In genomic region chr3:13645791-13646637, GRCh38 we compare ENCODE assay signal across 35 cellular contexts.
"Had no signal": no experiment of that assay in that cellular context is flagged by ENCODE, and none has a peak within 500 bp of the region (broad histone marks: within the 10 kb centered on the region; RNA-seq: fewer than 3 reads in every experiment).

No MANE protein-coding gene starts in this region.

- DNase-seq: activated B cell treated with CpG ODN at 0.5 μM for 24 hours; activated CD4-positive, alpha-beta memory T cell treated with anti-CD3 and anti-CD28 coated beads for 36 hours; activated CD4-positive, alpha-beta T cell treated with anti-CD3 and anti-CD28 coated beads for 4 hours; activated CD4-positive, alpha-beta T cell treated with anti-CD3 and anti-CD28 coated beads, Interleukin-2, amount 10 ng/mL, durations not matched to agents 24 days and 14 days; activated CD4-positive, alpha-beta T cell treated with anti-CD3 and anti-CD28 coated beads, Interleukin-2, amount 50 U/mL, for 1 hour; activated CD4-positive, alpha-beta T cell treated with anti-CD3 and anti-CD28 coated beads, Interleukin-2, amount 50 U/mL, for 4 hours; activated CD4-positive, CD25-positive, alpha-beta regulatory T cell treated with anti-CD3 and anti-CD28 coated beads, Interleukin-2, amount 50 U/mL, for 72 hours; activated CD8-positive, alpha-beta memory T cell treated with anti-CD3 and anti-CD28 coated beads, Interleukin-2, amount 50 U/mL, for 4 hours; activated CD8-positive, alpha-beta T cell treated with anti-CD3 and anti-CD28 coated beads for 36 hours; activated effector memory CD4-positive, alpha-beta T cell treated with anti-CD3 and anti-CD28 coated beads, Interleukin-2, amount 50 U/mL, for 16 hours; activated gamma-delta T cell treated with Interleukin-2 at 50 U/mL for 16 hours; activated naive CD4-positive, alpha-beta T cell; activated naive CD4-positive, alpha-beta T cell treated with anti-CD3 and anti-CD28 coated beads for 36 hours; activated naive CD4-positive, alpha-beta T cell treated with anti-CD3 and anti-CD28 coated beads, Interleukin-2, amount 50 U/mL, for 16 hours; activated naive CD8-positive, alpha-beta T cell treated with anti-CD3 and anti-CD28 coated beads for 36 hours; activated T-cell treated with anti-CD3 and anti-CD28 coated beads for 4 hours; activated T-cell treated with anti-CD3 and anti-CD28 coated beads, Interleukin-2, amount 50 U/mL, for 1 hour; activated T-cell treated with anti-CD3 and anti-CD28 coated beads, Interleukin-2, amount 50 U/mL, for 4 hours; activated T-cell treated with anti-CD3 and anti-CD28 coated beads, Interleukin-2, amount 50 U/mL, for 72 hours; adrenal gland; amniotic stem cell; aorta; body of pancreas; brain microvascular endothelial cell; central memory CD4-positive, alpha-beta T cell; T-cell; T-helper 2 cell; T-helper 9 cell had no signal

- H3K9me3 Mint-ChIP-seq: activated B cell treated with CpG ODN at 0.5 μM for 24 hours; activated CD4-positive, alpha-beta memory T cell treated with anti-CD3 and anti-CD28 coated beads for 36 hours; activated CD4-positive, alpha-beta T cell treated with anti-CD3 and anti-CD28 coated beads, Interleukin-2, amount 10 ng/mL, durations not matched to agents 24 days and 14 days; activated CD8-positive, alpha-beta T cell treated with anti-CD3 and anti-CD28 coated beads for 36 hours; activated naive CD4-positive, alpha-beta T cell treated with anti-CD3 and anti-CD28 coated beads for 36 hours; activated naive CD4-positive, alpha-beta T cell treated with anti-CD3 and anti-CD28 coated beads, Interleukin-2, amount 50 U/mL, for 72 hours; activated naive CD8-positive, alpha-beta T cell treated with anti-CD3 and anti-CD28 coated beads for 36 hours; activated T-cell treated with anti-CD3 and anti-CD28 coated beads, Interleukin-2, amount 50 U/mL, for 4 hours; activated T-cell treated with anti-CD3 and anti-CD28 coated beads, Interleukin-2, amount 50 U/mL, for 72 hours; activated T-helper 1 cell treated with anti-CD3 and anti-CD28 coated beads, Interleukin-12 subunit alpha, Interleukin-12 subunit beta, Interleukin-2, Interleukin-4 antibody, amounts not matched to agents 30 ng/mL and 10 ng/mL and 1 ng/mL, durations not matched to agents 14 hours and 24 hours and 36 hours; activated T-helper 17 cell treated with anti-CD3 and anti-CD28 coated beads, Interleukin-2, amount 50 U/mL, for 72 hours; T-cell; T-helper 2 cell treated with Interferon-gamma antibody and Interleukin-4, amounts not matched to agents 5 μg/mL and 100 μg/mL, for 36 hours had no signal

- H3K4me3 Mint-ChIP-seq: activated B cell treated with CpG ODN at 0.5 μM for 24 hours; activated CD4-positive, alpha-beta memory T cell treated with anti-CD3 and anti-CD28 coated beads for 36 hours; activated CD4-positive, alpha-beta T cell treated with anti-CD3 and anti-CD28 coated beads, Interleukin-2, amount 10 ng/mL, durations not matched to agents 24 days and 14 days; activated CD8-positive, alpha-beta T cell treated with anti-CD3 and anti-CD28 coated beads for 36 hours; activated naive CD4-positive, alpha-beta T cell treated with anti-CD3 and anti-CD28 coated beads for 36 hours; activated naive CD8-positive, alpha-beta T cell treated with anti-CD3 and anti-CD28 coated beads for 36 hours; activated T-cell treated with anti-CD3 and anti-CD28 coated beads, Interleukin-2, amount 50 U/mL, for 4 hours; activated T-cell treated with anti-CD3 and anti-CD28 coated beads, Interleukin-2, amount 50 U/mL, for 72 hours; activated T-helper 1 cell treated with anti-CD3 and anti-CD28 coated beads, Interleukin-12 subunit alpha, Interleukin-12 subunit beta, Interleukin-2, Interleukin-4 antibody, amounts not matched to agents 30 ng/mL and 10 ng/mL and 1 ng/mL, durations not matched to agents 14 hours and 24 hours and 36 hours; activated T-helper 17 cell treated with anti-CD3 and anti-CD28 coated beads, Interleukin-2, amount 50 U/mL, for 72 hours; T-cell; T-helper 2 cell treated with Interferon-gamma antibody and Interleukin-4, amounts not matched to agents 5 μg/mL and 100 μg/mL, for 36 hours had no signal

- H3K36me3 Mint-ChIP-seq: activated CD4-positive, alpha-beta memory T cell treated with anti-CD3 and anti-CD28 coated beads for 36 hours; activated naive CD4-positive, alpha-beta T cell treated with anti-CD3 and anti-CD28 coated beads, Interleukin-2, amount 50 U/mL, for 72 hours; activated naive CD8-positive, alpha-beta T cell treated with anti-CD3 and anti-CD28 coated beads for 36 hours; T-cell had no signal

- H3K4me1 Mint-ChIP-seq: activated T-helper 17 cell treated with anti-CD3 and anti-CD28 coated beads, Interleukin-2, amount 50 U/mL, for 72 hours had no signal

- H3K4me1 ChIP-seq: adrenal gland had no signal

- ATAC-seq: activated CD8-positive, alpha-beta T cell treated with anti-CD3 and anti-CD28 coated beads for 36 hours; activated naive CD4-positive, alpha-beta T cell treated with anti-CD3 and anti-CD28 coated beads, Interleukin-2, amount 50 U/mL, for 72 hours; activated T-cell treated with anti-CD3 and anti-CD28 coated beads, Interleukin-2, amount 50 U/mL, for 4 hours; activated T-cell treated with anti-CD3 and anti-CD28 coated beads, Interleukin-2, amount 50 U/mL, for 72 hours; activated T-helper 17 cell treated with anti-CD3 and anti-CD28 coated beads, Interleukin-2, amount 50 U/mL, for 72 hours; body of pancreas; T-cell had no signal

- FAIRE-seq: astrocyte, TTC549 had no signal

- H3K9me3 ChIP-seq: adrenal gland, body of pancreas, breast epithelium had no signal

- H3K27ac ChIP-seq: adrenal gland, body of pancreas, brain microvascular endothelial cell, breast epithelium had no signal

- H3K27ac Mint-ChIP-seq: activated B cell treated with CpG ODN at 0.5 μM for 24 hours; activated CD4-positive, alpha-beta memory T cell treated with anti-CD3 and anti-CD28 coated beads for 36 hours; activated CD4-positive, alpha-beta T cell treated with anti-CD3 and anti-CD28 coated beads, Interleukin-2, amount 10 ng/mL, durations not matched to agents 24 days and 14 days; activated CD8-positive, alpha-beta T cell treated with anti-CD3 and anti-CD28 coated beads for 36 hours; activated naive CD4-positive, alpha-beta T cell treated with anti-CD3 and anti-CD28 coated beads for 36 hours; activated naive CD4-positive, alpha-beta T cell treated with anti-CD3 and anti-CD28 coated beads, Interleukin-2, amount 50 U/mL, for 72 hours; activated naive CD8-positive, alpha-beta T cell treated with anti-CD3 and anti-CD28 coated beads for 36 hours; activated T-cell treated with anti-CD3 and anti-CD28 coated beads, Interleukin-2, amount 50 U/mL, for 72 hours; activated T-helper 1 cell treated with anti-CD3 and anti-CD28 coated beads, Interleukin-12 subunit alpha, Interleukin-12 subunit beta, Interleukin-2, Interleukin-4 antibody, amounts not matched to agents 30 ng/mL and 10 ng/mL and 1 ng/mL, durations not matched to agents 14 hours and 24 hours and 36 hours; activated T-helper 17 cell treated with anti-CD3 and anti-CD28 coated beads, Interleukin-2, amount 50 U/mL, for 72 hours; T-cell; T-helper 2 cell treated with Interferon-gamma antibody and Interleukin-4, amounts not matched to agents 5 μg/mL and 100 μg/mL, for 36 hours had no signal

- H3K4me3 ChIP-seq: adrenal gland, body of pancreas, breast epithelium had no signal

- H3K36me3 ChIP-seq: adrenal gland, brain microvascular endothelial cell, breast epithelium had no signal

- H3K27me3 ChIP-seq: brain microvascular endothelial cell had no signal
